In the genomic region with DNA sequence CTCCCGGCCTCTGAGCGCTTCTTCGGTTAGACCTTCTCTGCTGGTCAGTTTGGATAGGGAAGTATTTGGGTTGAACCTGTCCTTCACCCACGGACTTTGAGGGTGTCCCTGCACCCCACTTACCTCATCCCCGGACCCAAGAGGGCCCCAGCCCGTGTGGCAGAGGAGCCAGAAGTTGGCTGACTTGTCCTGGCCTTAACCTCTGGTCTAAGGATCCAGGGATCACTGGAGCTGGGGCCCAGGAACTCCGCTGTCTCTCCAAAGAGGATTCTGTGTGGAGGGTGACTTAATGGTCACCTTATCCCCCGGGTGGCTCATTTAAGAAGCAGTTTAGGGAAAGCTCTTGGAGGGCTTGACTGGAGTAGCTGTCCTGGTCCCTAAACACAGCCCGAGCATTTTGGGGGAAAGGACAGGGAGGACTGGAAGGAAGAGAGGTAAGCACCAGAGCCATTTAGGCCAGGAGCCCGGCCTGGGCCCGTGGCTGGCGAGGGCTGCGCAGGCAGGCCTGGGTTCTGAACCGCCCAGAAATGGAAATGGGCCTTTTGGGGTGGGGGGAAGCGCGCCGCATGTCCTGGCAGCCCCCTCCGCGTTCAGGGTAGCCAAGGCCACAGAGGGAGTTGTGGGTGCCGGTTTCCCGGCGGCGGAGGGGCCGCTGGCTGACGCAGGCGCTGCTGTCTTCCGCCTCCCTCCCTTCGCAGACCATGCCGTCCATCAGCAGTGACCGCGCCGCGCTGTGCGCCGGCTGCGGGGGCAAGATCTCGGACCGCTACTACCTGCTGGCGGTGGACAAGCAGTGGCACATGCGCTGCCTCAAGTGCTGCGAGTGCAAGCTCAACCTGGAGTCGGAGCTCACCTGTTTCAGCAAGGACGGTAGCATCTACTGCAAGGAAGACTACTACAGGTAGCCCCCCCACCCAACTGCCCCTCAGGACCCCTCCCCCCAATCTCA, we compare ENCODE assay signal across 18 cellular contexts. TPM values are rescaled to one million over a fixed set of nuclear protein-coding genes. Genes with fewer than 3 reads are reported as not detected.
DNase-seq lines count a peak whose midpoint lies in the region; ATAC-seq and TF ChIP-seq lines count a peak whose summit lies in the region.
"Had no signal": no experiment of that assay in that cellular context is flagged by ENCODE, and none has a peak within 500 bp of the region (broad histone marks: within the 10 kb centered on the region; RNA-seq: fewer than 3 reads in every experiment).

No MANE protein-coding gene starts in this region.

- peak overlapping the region; percentile 65 for H2BK120ac ChIP-seq in neuronal stem cell (ENCODE audit: low read depth, low read length)

- DNase-seq in SK-N-SH (no peak), GM23338 (ENCODE audit: low spot score) (peak; percentile 72), dorsolateral prefrontal cortex (peak in 2 of 10 donors; percentile 29 to 50), neuronal stem cell (ENCODE audit: low spot score) (no peak), MG63 (no peak), cortex of kidney (lab: John Stamatoyannopoulos, UW) (no peak)
- no peak for DNase-seq in central memory CD4-positive, alpha-beta T cell
- DNase-seq: 8988T; activated CD8-positive, alpha-beta T cell treated with anti-CD3 and anti-CD28 coated beads for 36 hours; COR-L47; left ventricle myocardium superior; NCI-H1417 treated with DMSO at 0.1 percent for 48 hours; NCI-H510A treated with DMSO at 0.1 percent for 48 hours; Peyer's patch had no signal

- H3K9me2 ChIP-seq in SK-N-SH (no peaks in the 10 kb centered on the region), GM23338 (ENCODE audit: insufficient read depth) (no peaks in the 10 kb centered on the region)

- no peaks in the 10 kb centered on the region for H3K79me2 ChIP-seq in SK-N-SH (ENCODE audit: insufficient read depth)
- H3K79me2 ChIP-seq in GM23338 (replicated peaks; ENCODE audit: insufficient read depth), result no peaks in the 10 kb centered on the region
- H3K79me2 ChIP-seq: hepatocyte had no signal

- peak overlapping the region; percentile 39 for H3K4ac ChIP-seq in neuronal stem cell (ENCODE audit: low read length)

- no peak overlapping the region for H3K27ac Mint-ChIP-seq in GM23338
- H3K27ac Mint-ChIP-seq: activated CD8-positive, alpha-beta T cell treated with anti-CD3 and anti-CD28 coated beads for 36 hours; natural killer cell treated with Interleukin-12 subunit alpha and Interleukin-12 subunit beta and Interleukin-15 and Interleukin-18, amount 100 ng/mL, for 72 hours had no signal

- CTCF ChIA-PET in SK-N-SH (lab: Yijun Ruan, JAX), result interaction anchor here (1.0 to 3.2 kb wide), 5 partner anchors 9 to 471 kb away, joined by 3 to 19 read pairs (median 4); no protein-coding TSS in a partner anchor

- no peaks in the 10 kb centered on the region for H3K36me3 ChIP-seq in SK-N-SH (replicated peaks in 1 of 2; ENCODE audit: control insufficient read depth in 1 of 2, insufficient read depth in 2 of 2, low read length in 1 of 2)
- H3K36me3 ChIP-seq in GM23338 (ENCODE audit: insufficient read depth), result no peaks in the 10 kb centered on the region
- H3K36me3 ChIP-seq in neuronal stem cell (replicated peaks in 1 of 2; ENCODE audit: control insufficient read depth in 2 of 2, insufficient read depth in 2 of 2, low read length in 2 of 2), result peaks cover 0 to 16% of the 10 kb centered on the region in 2 donors
- no peaks in the 10 kb centered on the region for H3K36me3 ChIP-seq in MG63
- H3K36me3 ChIP-seq: Peyer's patch had no signal

- H2AFZ ChIP-seq in SK-N-SH (ENCODE audit: low read depth) (no peak overlapping the region), GM23338 (peak overlapping the region; percentile 18; the same call in 1 of the 2 replicates), neuronal stem cell (ENCODE audit: low read length) (peak overlapping the region; percentile 97)
- H2AFZ ChIP-seq: hepatocyte had no signal

- 29% methylated on average over 16 of the region's 43 CpGs for WGBS in SK-N-SH (ENCODE audit: low lambda C conversion rate)
- whole genome bisulfite sequencing in neuronal stem cell (ENCODE audit: extremely low coverage in 2 of 2, insufficient read length in 2 of 2, insufficient replicate concordance in 1 of 2), 2 donors, result no CpG with 5 or more reads among the region's 43 CpGs

- peak overlapping the region; percentile 56 for H3K4me3 Mint-ChIP-seq in GM23338
- H3K4me3 Mint-ChIP-seq: activated CD8-positive, alpha-beta T cell treated with anti-CD3 and anti-CD28 coated beads for 36 hours; natural killer cell treated with Interleukin-12 subunit alpha and Interleukin-12 subunit beta and Interleukin-15 and Interleukin-18, amount 100 ng/mL, for 72 hours had no signal

- TF ChIP-seq CTCF in SK-N-SH (IDR thresholded peaks at IDR 0.05), result no peak
- no peak; a peak in 1 of 4 replicates for TF ChIP-seq CTCF in GM23338 (conservative IDR thresholded peaks at IDR 0.05; ENCODE audit: low read depth in 2 of 2)
- TF ChIP-seq CTCF in dorsolateral prefrontal cortex (IDR thresholded peaks at IDR 0.05 in 54 of 56, conservative IDR thresholded peaks at IDR 0.05 in 2 of 56; ENCODE audit: low read depth in 1 of 56, partially characterized antibody in 56 of 56), result no peak

- H2BK12ac ChIP-seq in neuronal stem cell (ENCODE audit: low read length), result no peak overlapping the region

- intact Hi-C loops in dorsolateral prefrontal cortex (cut with DNase I), result no loop called here

- peak overlapping the region; percentile 37 for H2BK15ac ChIP-seq in neuronal stem cell (ENCODE audit: low read length)

- peaks cover 7% of the 10 kb centered on the region for H3K79me1 ChIP-seq in neuronal stem cell (ENCODE audit: low read depth, low read length)

- H3K9me3 ChIP-seq in SK-N-SH (no peaks in the 10 kb centered on the region), neuronal stem cell (replicated peaks in 1 of 2; ENCODE audit: control insufficient read depth in 2 of 2, insufficient read depth in 1 of 2, low read depth in 1 of 2, low read length in 2 of 2) (peaks cover 3 to 7% of the 10 kb centered on the region in 2 donors), MG63 (no peaks in the 10 kb centered on the region)
- H3K9me3 ChIP-seq: Peyer's patch had no signal

- H3K23ac ChIP-seq in neuronal stem cell (ENCODE audit: low read depth, low read length, poor library complexity), result peak overlapping the region; percentile 80

- H4K20me1 ChIP-seq in SK-N-SH (ENCODE audit: insufficient read depth) (peaks cover 22% of the 10 kb centered on the region; the same call in 1 of the 2 replicates), GM23338 (replicated peaks; ENCODE audit: insufficient read depth) (peaks cover 18% of the 10 kb centered on the region)

- H3K4me3 ChIP-seq in SK-N-SH (ENCODE audit: low read depth in 2 of 2, low read length in 1 of 2), result no peak overlapping the region
- H3K4me3 ChIP-seq in GM23338, result peak overlapping the region; percentile 58; the same call in 1 of the 2 replicates
- peak overlapping the region; percentile 33 to 73 (median 62) for H3K4me3 ChIP-seq in dorsolateral prefrontal cortex
- peak overlapping the region; percentile 44 to 98 for H3K4me3 ChIP-seq in neuronal stem cell (ENCODE audit: low read length in 2 of 2)
- no peak overlapping the region for H3K4me3 ChIP-seq in MG63
- H3K4me3 ChIP-seq: hepatocyte had no signal

- peak overlapping the region; percentile 98 for H3K18ac ChIP-seq in neuronal stem cell (ENCODE audit: low read length)

- H3F3A ChIP-seq in SK-N-SH (replicated peaks; ENCODE audit: insufficient read depth) (peaks cover 3% of the 10 kb centered on the region), GM23338 (replicated peaks; ENCODE audit: low read depth) (peaks cover 37% of the 10 kb centered on the region)

- TF ChIP-seq EP300 in SK-N-SH (IDR thresholded peaks at IDR 0.05; ENCODE audit: borderline replicate concordance in 1 of 2, low read depth in 1 of 2, low read length in 1 of 2), result no peak

- H3K27ac ChIP-seq in SK-N-SH (ENCODE audit: low read depth in 2 of 2, low read length in 1 of 2) (no peak overlapping the region), GM23338 (ENCODE audit: low read depth) (no peak overlapping the region), dorsolateral prefrontal cortex (peak overlapping the region in 58 of 59 donors; percentile 21 to 91 (median 74)), neuronal stem cell (replicated peaks; ENCODE audit: low read length) (peak overlapping the region; percentile 13)
- H3K27ac ChIP-seq: hepatocyte, Peyer's patch had no signal

- peak overlapping the region; percentile 63 for H3K14ac ChIP-seq in neuronal stem cell (ENCODE audit: low read length)

- TF ChIP-seq RAD21 in SK-N-SH (IDR thresholded peaks at IDR 0.05; ENCODE audit: low read length), result 0 out of 2 replicates have a peak, but pooled peaks have one; percentile 4

- peaks cover 91% of the 10 kb centered on the region for H3K27me3 Mint-ChIP-seq in GM23338 (ENCODE audit: insufficient read depth, low read depth, poor library complexity)

- H3K4me2 ChIP-seq in SK-N-SH (no peak overlapping the region), GM23338 (peak overlapping the region; percentile 78), neuronal stem cell (ENCODE audit: insufficient read depth, low read length, poor library complexity, severe bottlenecking) (peak overlapping the region; percentile 99)

- H4K8ac ChIP-seq in neuronal stem cell (ENCODE audit: low read depth, low read length), result no peak overlapping the region

- POLR2A ChIA-PET in SK-N-SH (lab: Yijun Ruan, JAX), result no interaction called here

- ATAC-seq in SK-N-SH treated with all-trans-retinoic acid at 6 μM for 48 hours (no peak), GM23338 (0 out of 3 replicates have a peak, but pooled peaks have one; percentile 0)
- ATAC-seq: activated CD8-positive, alpha-beta T cell treated with anti-CD3 and anti-CD28 coated beads for 36 hours; left ventricle myocardium superior; natural killer cell treated with Interleukin-12 subunit alpha and Interleukin-12 subunit beta and Interleukin-15 and Interleukin-18, amount 100 ng/mL, for 72 hours had no signal

- H4K91ac ChIP-seq in neuronal stem cell (ENCODE audit: low read depth, low read length, poor library complexity), result peak overlapping the region; percentile 79

- H3K4me1 Mint-ChIP-seq in GM23338, result peaks cover 37% of the 10 kb centered on the region

- H3K27me3 ChIP-seq in SK-N-SH (ENCODE audit: insufficient read depth), result peaks cover 95% of the 10 kb centered on the region
- H3K27me3 ChIP-seq in GM23338 (ENCODE audit: insufficient read depth), result peaks cover 99% of the 10 kb centered on the region
- H3K27me3 ChIP-seq in dorsolateral prefrontal cortex, result peaks cover 0 to 100% (median 84%) of the 10 kb centered on the region in 45 donors
- H3K27me3 ChIP-seq in neuronal stem cell (ENCODE audit: control insufficient read depth in 3 of 3, insufficient read depth in 3 of 3, low read depth in 1 of 3, low read length in 3 of 3), result peaks cover 0 to 96% (median 6%) of the 10 kb centered on the region in 3 experiments
- peaks cover 9% of the 10 kb centered on the region for H3K27me3 ChIP-seq in MG63

- peaks cover 4% of the 10 kb centered on the region; the same call in 2 of the 3 replicates for H3K9me3 Mint-ChIP-seq in GM23338
- H3K9me3 Mint-ChIP-seq: activated CD8-positive, alpha-beta T cell treated with anti-CD3 and anti-CD28 coated beads for 36 hours; natural killer cell treated with Interleukin-12 subunit alpha and Interleukin-12 subunit beta and Interleukin-15 and Interleukin-18, amount 100 ng/mL, for 72 hours had no signal

- H3K9ac ChIP-seq in SK-N-SH, result no peak overlapping the region
- H3K9ac ChIP-seq in neuronal stem cell (ENCODE audit: low read depth, low read length, poor library complexity), result peak overlapping the region; percentile 96

- H3K4me1 ChIP-seq in SK-N-SH (ENCODE audit: control insufficient read depth in 1 of 2, insufficient read depth in 2 of 2, low read depth in 1 of 2, low read length in 1 of 2) (peaks cover 0 to 9% of the 10 kb centered on the region in 2 experiments; a peak in 1 of 4 replicates), GM23338 (ENCODE audit: insufficient read depth) (peaks cover 33% of the 10 kb centered on the region; the same call in 1 of the 2 replicates), neuronal stem cell (ENCODE audit: control insufficient read depth in 2 of 2, insufficient read depth in 1 of 2, low read depth in 1 of 2, low read length in 2 of 2) (peaks cover 14 to 19% of the 10 kb centered on the region in 2 donors)

- peaks cover 3% of the 10 kb centered on the region; the same call in 1 of the 3 replicates for H3K36me3 Mint-ChIP-seq in GM23338 (ENCODE audit: low read depth)

- peak overlapping the region; percentile 92 for H2AK5ac ChIP-seq in neuronal stem cell (ENCODE audit: low read depth, low read length)

- peak overlapping the region; percentile 94 for H2BK5ac ChIP-seq in neuronal stem cell (ENCODE audit: low read length)

RNA-seq across cellular contexts. Expression of a gene that starts 2.0 kb away (rescaled TPM):
- polyA plus RNA-seq in SK-N-SH (2012; rRNA removed) (not detected in 2 replicates), GM23338 (2016; fragmentation: Nextera tagmentation; extraction: Ambion mirVana) (0.45 TPM in 1 of 2 replicates, not detected in the other)
- polyA plus RNA-seq in SK-N-SH (2012; cell fraction: cytosol; rRNA removed), result 0.03 TPM in 1 of 2 replicates, not detected in the other
- polyA plus RNA-seq in SK-N-SH (2012; cell fraction: nucleus; rRNA removed), result not detected in 2 replicates
- 0.19 and 1.7 TPM in 2 replicates for total RNA-seq in GM23338 (2014; rRNA removed; shearing (Covaris generic))
- 100 to 1,000 TPM in 8 of 120 experiments, 10 to 100 TPM in 112; 23.2 to 211 (median 64.6) TPM for total RNA-seq in dorsolateral prefrontal cortex
- polyA plus RNA-seq in neuronal stem cell (2013, experiment 1 of 2), result 373 TPM
- 381 TPM for polyA plus RNA-seq in neuronal stem cell (2013, experiment 2 of 2)
- 0.49 and 0.74 TPM in 2 replicates for total RNA-seq in MG63 (2014; rRNA removed; shearing (Covaris generic); ENCODE audit: low replicate concordance)
- total RNA-seq: activated CD8-positive, alpha-beta T cell treated with anti-CD3 and anti-CD28 coated beads for 36 hours; hepatocyte; left ventricle myocardium superior; natural killer cell treated with Interleukin-12 subunit alpha and Interleukin-12 subunit beta and Interleukin-15 and Interleukin-18, amount 100 ng/mL, for 72 hours; Peyer's patch; T-helper 1 cell treated with Interleukin-12 subunit alpha and Interleukin-12 subunit beta and Interleukin-4 antibody, amounts not matched to agents 30 ng/mL and 1 ng/mL, for 36 hours had no signal
- polyA plus RNA-seq: hepatocyte had no signal

Comparison
In these comparisons a context has a peak if more than half of its experiments do, and no peak if none do; other contexts are left out.
1. H3K27ac ChIP-seq: peak in dorsolateral prefrontal cortex (58 of 59) and neuronal stem cell (single experiment); none in SK-N-SH (0 of 2) and GM23338 (single experiment).
2. H3K4me3 ChIP-seq: peak in GM23338 (single experiment), dorsolateral prefrontal cortex (59 of 59) and neuronal stem cell (2 of 2); none in SK-N-SH (0 of 2) and MG63 (single experiment).